2 cellular contexts compared by ENCODE assay signal in the genomic region with DNA sequence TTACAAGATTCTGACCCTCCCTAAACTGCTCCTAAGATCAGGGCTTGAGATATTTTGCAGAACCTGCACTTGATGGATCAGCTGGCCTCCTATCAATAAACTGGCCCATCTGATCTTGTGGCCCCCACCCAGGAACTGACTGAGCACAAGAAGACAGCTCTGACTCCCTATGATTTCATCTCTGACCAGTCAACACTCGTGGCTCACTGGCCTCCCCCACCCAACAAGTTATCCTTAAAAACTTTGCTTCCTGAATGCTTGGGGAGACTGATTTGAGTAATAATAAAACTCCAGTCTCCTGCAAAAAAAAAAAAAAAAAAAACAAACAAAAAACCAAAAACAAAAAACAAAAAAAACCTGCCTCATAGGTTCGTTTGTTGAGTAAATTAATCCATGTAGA. TPM values are rescaled to one million over a fixed set of nuclear protein-coding genes. Genes with fewer than 3 reads are reported as not detected.
"Had no signal": no experiment of that assay in that cellular context is flagged by ENCODE, and none has a peak within 500 bp of the region (broad histone marks: within the 10 kb centered on the region; RNA-seq: fewer than 3 reads in every experiment).

No MANE protein-coding gene starts in this region.

RNA-seq across cellular contexts. Expression of gene ACTL8, which starts 8.9 kb away (rescaled TPM):
- total RNA-seq: LHCN-M2, NCI-H460 had no signal
